Comparison of ENCODE assay signal across 8 cellular contexts in genomic region chr17:37392024-37392590, GRCh38. TPM values are rescaled to one million over a fixed set of nuclear protein-coding genes. Genes with fewer than 3 reads are reported as not detected.
DNase-seq lines count a peak whose midpoint lies in the region; ATAC-seq and TF ChIP-seq lines count a peak whose summit lies in the region.
"Had no signal": no experiment of that assay in that cellular context is flagged by ENCODE, and none has a peak within 500 bp of the region (broad histone marks: within the 10 kb centered on the region; RNA-seq: fewer than 3 reads in every experiment).

No MANE protein-coding gene starts in this region.

- H3K18ac ChIP-seq in H9 (ENCODE audit: insufficient read length, low read depth, low read length): no peak overlapping the region

- TF ChIP-seq CTCF in H9 (conservative IDR thresholded peaks at IDR 0.05): no peak
- no peak for TF ChIP-seq CTCF in esophagus muscularis mucosa (IDR thresholded peaks at IDR 0.05)

- intact Hi-C loops in esophagus muscularis mucosa (cut with DNase I): no loop called here

- no peak overlapping the region for H4K5ac ChIP-seq in H9 (ENCODE audit: insufficient read length, low read depth, low read length)

- H3K23me2 ChIP-seq in H9 (ENCODE audit: insufficient read length, low read depth, low read length, poor library complexity, severe bottlenecking): no peaks in the 10 kb centered on the region

- H3K4me1 ChIP-seq in endocrine pancreas (ENCODE audit: control insufficient read depth, insufficient read depth, low read length) (no peaks in the 10 kb centered on the region), skeletal muscle satellite cell (ENCODE audit: control insufficient read depth, insufficient read depth, low read length) (peaks cover 13% of the 10 kb centered on the region), H9 (ENCODE audit: insufficient read depth, low read length) (no peaks in the 10 kb centered on the region), esophagus muscularis mucosa (peaks cover 0 to 8% (median 0%) of the 10 kb centered on the region in 4 donors)
- no peaks in the 10 kb centered on the region for H3K4me1 ChIP-seq in effector memory CD4-positive, alpha-beta T cell (ENCODE audit: control insufficient read depth, insufficient read depth, low read length, poor library complexity, severe bottlenecking)

- H3K36me3 ChIP-seq in endocrine pancreas (ENCODE audit: control insufficient read depth, insufficient read depth, low read length) (no peaks in the 10 kb centered on the region), skeletal muscle satellite cell (ENCODE audit: insufficient read depth, low read length) (no peaks in the 10 kb centered on the region), esophagus muscularis mucosa (peaks cover 0 to 3% (median 0%) of the 10 kb centered on the region in 4 donors)
- no peaks in the 10 kb centered on the region for H3K36me3 ChIP-seq in effector memory CD4-positive, alpha-beta T cell (ENCODE audit: control insufficient read depth, insufficient read depth, low read length)

- H2BK5ac ChIP-seq in H9 (ENCODE audit: insufficient read length, low read length): no peak overlapping the region

- no peak overlapping the region for H3K56ac ChIP-seq in H9 (ENCODE audit: insufficient read length, low read depth, low read length)

- H3K27me3 ChIP-seq in endocrine pancreas (ENCODE audit: control insufficient read depth, insufficient read depth, low read length) (no peaks in the 10 kb centered on the region), skeletal muscle satellite cell (ENCODE audit: control insufficient read depth, insufficient read depth, low read length) (no peaks in the 10 kb centered on the region), H9 (ENCODE audit: insufficient read depth, low read length) (no peaks in the 10 kb centered on the region), esophagus muscularis mucosa (no peaks in the 10 kb centered on the region)
- H3K27me3 ChIP-seq in effector memory CD4-positive, alpha-beta T cell (replicated peaks; ENCODE audit: control insufficient read depth, insufficient read depth, low read length, poor library complexity, severe bottlenecking): no peaks in the 10 kb centered on the region

- H2BK15ac ChIP-seq in H9 (ENCODE audit: low read depth, low read length): no peak overlapping the region

- DNase-seq in LoVo (ENCODE audit: low spot score) (peak; percentile 33), H9 (no peak), esophagus muscularis mucosa (ENCODE audit: extremely low spot score) (no peak)
- DNase-seq in effector memory CD4-positive, alpha-beta T cell: no peak

- peak; percentile 49 for ATAC-seq in GM18511 (IDR thresholded peaks at IDR 0.05; ENCODE audit: unreplicated experiment)

- H2BK120ac ChIP-seq in H9 (ENCODE audit: low read depth, low read length, poor library complexity, severe bottlenecking): no peak overlapping the region

- H3K27me3 Mint-ChIP-seq in H9 (ENCODE audit: low read depth): no peaks in the 10 kb centered on the region

- H3K79me1 ChIP-seq in H9 (ENCODE audit: insufficient read depth, low read depth, low read length, poor library complexity, severe bottlenecking): no peaks in the 10 kb centered on the region

- H3K4me2 ChIP-seq in skeletal muscle satellite cell (ENCODE audit: low read length): peak overlapping the region; percentile 47
- no peak overlapping the region for H3K4me2 ChIP-seq in H9 (ENCODE audit: insufficient read depth, insufficient read length, low read length)

- H2BK12ac ChIP-seq in H9 (ENCODE audit: insufficient read length, low read depth, low read length): no peak overlapping the region

- H3K9me3 ChIP-seq in endocrine pancreas (ENCODE audit: control insufficient read depth, low read length) (no peaks in the 10 kb centered on the region), skeletal muscle satellite cell (replicated peaks; ENCODE audit: low read length) (no peaks in the 10 kb centered on the region), H9 (ENCODE audit: control insufficient read depth, low read depth, low read length) (no peaks in the 10 kb centered on the region), esophagus muscularis mucosa (no peaks in the 10 kb centered on the region)
- H3K9me3 ChIP-seq in effector memory CD4-positive, alpha-beta T cell (ENCODE audit: control insufficient read depth, low read length): no peaks in the 10 kb centered on the region

- no peak overlapping the region for H3K27ac Mint-ChIP-seq in H9

- no peaks in the 10 kb centered on the region for H3K36me3 Mint-ChIP-seq in H9 (ENCODE audit: insufficient read depth in 1 of 3, low read depth in 3 of 3)

- no peak overlapping the region for H3K27ac ChIP-seq in H9 (ENCODE audit: insufficient read length, low read depth, low read length)
- H3K27ac ChIP-seq in effector memory CD4-positive, alpha-beta T cell (ENCODE audit: insufficient read depth, low read length, poor library complexity, severe bottlenecking): no peak overlapping the region
- H3K27ac ChIP-seq in esophagus muscularis mucosa (replicated peaks in 1 of 4): no peak overlapping the region

- peaks cover 0 to 6% of the 10 kb centered on the region in 2 experiments; a peak in 2 of 4 replicates for H3K4me1 Mint-ChIP-seq in H9

- H3K4me3 ChIP-seq in endocrine pancreas (ENCODE audit: control insufficient read depth, insufficient read depth, low read length) (peak overlapping the region; percentile 17), skeletal muscle satellite cell (ENCODE audit: low read length) (no peak overlapping the region), esophagus muscularis mucosa (no peak overlapping the region)
- no peak overlapping the region for H3K4me3 ChIP-seq in effector memory CD4-positive, alpha-beta T cell (ENCODE audit: insufficient read depth, low read depth, low read length, poor library complexity, severe bottlenecking)

- no peak overlapping the region for H2AK5ac ChIP-seq in H9 (ENCODE audit: insufficient read length, low read length)

- H4K20me1 ChIP-seq in H9 (ENCODE audit: control insufficient read depth, insufficient read depth, insufficient read length): no peaks in the 10 kb centered on the region

- H2AFZ ChIP-seq in H9 (ENCODE audit: low read length): no peak overlapping the region

- no peaks in the 10 kb centered on the region for H3K79me2 ChIP-seq in H9 (ENCODE audit: insufficient read depth, low read length)

- H3K23ac ChIP-seq in H9 (ENCODE audit: insufficient read length, low read depth, low read length): no peak overlapping the region

- WGBS in H9 (ENCODE audit: extremely low coverage, insufficient read length, low lambda C conversion rate): no CpG with 5 or more reads among the region's 3 CpGs
- 57% methylated on average over 3 of the region's 3 CpGs for WGBS in esophagus muscularis mucosa

- H3K9ac ChIP-seq in endocrine pancreas (ENCODE audit: control insufficient read depth, insufficient read depth, low read length) (no peak overlapping the region), skeletal muscle satellite cell (ENCODE audit: low read depth, low read length) (no peak overlapping the region), H9 (ENCODE audit: extremely low read depth, insufficient read length, low read length) (no peak overlapping the region)

- H3K14ac ChIP-seq in H9 (ENCODE audit: insufficient read depth, low read length): no peak overlapping the region

- no peak overlapping the region for H2BK20ac ChIP-seq in H9 (ENCODE audit: low read depth, low read length, poor library complexity, severe bottlenecking)

- no peak overlapping the region for H4K8ac ChIP-seq in H9 (replicated peaks; ENCODE audit: insufficient read length, low read depth, low read length)

- no peak overlapping the region for H3K4me3 Mint-ChIP-seq in H9
- H3K4me3 Mint-ChIP-seq: neural crest cell had no signal

- H3T11ph ChIP-seq in H9 (ENCODE audit: low read length): no peak overlapping the region

- H3K9me3 Mint-ChIP-seq in H9: no peaks in the 10 kb centered on the region
- H3K9me3 Mint-ChIP-seq: neural crest cell had no signal

- H4K91ac ChIP-seq in H9 (ENCODE audit: insufficient read length, low read depth, low read length): no peak overlapping the region

- TF ChIP-seq POLR2A in esophagus muscularis mucosa (IDR thresholded peaks at IDR 0.05; ENCODE audit: low read depth): no peak

- TF ChIP-seq EP300 in esophagus muscularis mucosa (IDR thresholded peaks at IDR 0.05): no peak

- no peak overlapping the region for H3K4ac ChIP-seq in H9 (ENCODE audit: low read depth, low read length)

RNA-seq across cellular contexts. Expression of gene ACACA, which starts 14.5 kb away (rescaled TPM):
- 34.9 and 59.3 TPM in 2 replicates for total RNA-seq in skeletal muscle satellite cell (2012; rRNA removed)
- total RNA-seq in H9 (2021) (123 and 135 TPM in 2 replicates), esophagus muscularis mucosa (10 to 100 TPM; 34.0 to 58.0 (median 50.5) TPM)

RNA-seq across cellular contexts. Expression of gene TADA2A, which starts 14.6 kb away (rescaled TPM):
- total RNA-seq in skeletal muscle satellite cell (2012; rRNA removed): 10.3 and 18.0 TPM in 2 replicates
- 20.9 and 25.2 TPM in 2 replicates for total RNA-seq in H9 (2021)
- total RNA-seq in esophagus muscularis mucosa: 10 to 100 TPM; 11.5 to 23.7 (median 17.7) TPM

RNA-seq across cellular contexts. Expression of gene C17orf78, which starts 16.3 kb away (rescaled TPM):
- not detected in 2 replicates for total RNA-seq in skeletal muscle satellite cell (2012; rRNA removed)
- total RNA-seq in H9 (2021) (not detected in 2 replicates), esophagus muscularis mucosa (not detected)
- total RNA-seq: neural crest cell had no signal
